Comparison of ENCODE assay signal across 8 cellular contexts in genomic region chr4:102826105-102826889, GRCh38. TPM values are rescaled to one million over a fixed set of nuclear protein-coding genes. Genes with fewer than 3 reads are reported as not detected.
DNase-seq lines count a peak whose midpoint lies in the region; ATAC-seq and TF ChIP-seq lines count a peak whose summit lies in the region.

No MANE protein-coding gene starts in this region.

- H3K4me3 ChIP-seq in heart right ventricle: peak overlapping the region; percentile 71 to 94 (median 88)
- H3K4me3 ChIP-seq in astrocyte of the cerebellum (ENCODE audit: low read depth, low read length): peak overlapping the region; percentile 98
- H3K4me3 ChIP-seq in lung: peak overlapping the region; percentile 92
- peak overlapping the region; percentile 57 to 94 for H3K4me3 ChIP-seq in aorta (ENCODE audit: low read length in 2 of 2)

- no peak for ATAC-seq in heart right ventricle
- no peak for ATAC-seq in lung (ENCODE audit: insufficient read depth, low FRiP score)
- no peak for ATAC-seq in aorta (ENCODE audit: low FRiP score)
- no peak for ATAC-seq in HG02970 (IDR thresholded peaks at IDR 0.05; ENCODE audit: low FRiP score, unreplicated experiment)

- H3K4me3 Mint-ChIP-seq in type B pancreatic cell: no peak overlapping the region

- H3K4me1 Mint-ChIP-seq in type B pancreatic cell (ENCODE audit: unreplicated experiment): peaks cover 27% of the 10 kb centered on the region

- intact Hi-C loops in heart right ventricle (cut with DNase I) (loop anchor here in 7 of 10 donors (2.0 to 10.0 kb wide), 9 partner anchors 41 to 324 kb away; partner anchors contain the start of genes CISD2 (in 5 of the 7), MANBA (in 3 of the 7), NFKB1 (in 2 of the 7) and SLC9B1 (in 2 of the 7)), cardiac septum (cut with DNase I) (loop anchor here (2.0 to 5.0 kb wide), 5 partner anchors 184 to 379 kb away; partner anchors contain the start of genes NFKB1 and SLC9B2), aorta (cut with DNase I) (loop anchor here (5.0 to 10.0 kb wide), 6 partner anchors 41 to 371 kb away; partner anchors contain the start of genes BDH2 (in 1 of the 2), CENPE (in 1 of the 2), CISD2 (in 1 of the 2) and MANBA (in 1 of the 2))

- no peaks in the 10 kb centered on the region for H3K27me3 Mint-ChIP-seq in type B pancreatic cell

- 0 to 1% methylated on average over 38 of the region's 38 CpGs for WGBS in heart right ventricle, 2 donors
- 0 to 1% methylated on average over 38 of the region's 38 CpGs for WGBS in lung, 2 donors
- WGBS in aorta, 2 donors: 1% methylated on average over 38 of the region's 38 CpGs

- no peaks in the 10 kb centered on the region for H3K9me3 Mint-ChIP-seq in type B pancreatic cell

- H3K27me3 ChIP-seq in heart right ventricle: no peaks in the 10 kb centered on the region
- no peaks in the 10 kb centered on the region for H3K27me3 ChIP-seq in lung (ENCODE audit: control insufficient read depth, insufficient read depth)
- no peaks in the 10 kb centered on the region for H3K27me3 ChIP-seq in aorta (ENCODE audit: control insufficient read depth in 1 of 2, insufficient read depth in 2 of 2, low read length in 1 of 2)

- no peaks in the 10 kb centered on the region for H3K9me3 ChIP-seq in heart right ventricle
- no peaks in the 10 kb centered on the region for H3K9me3 ChIP-seq in lung (ENCODE audit: control insufficient read depth in 2 of 2, insufficient read depth in 1 of 2, low read length in 1 of 2)
- H3K9me3 ChIP-seq in aorta (ENCODE audit: control insufficient read depth, low read length): no peaks in the 10 kb centered on the region

- peaks cover 2 to 54% (median 48%) of the 10 kb centered on the region in 9 donors for H3K4me1 ChIP-seq in heart right ventricle
- H3K4me1 ChIP-seq in lung (ENCODE audit: control insufficient read depth in 2 of 2, insufficient read depth in 2 of 2, low read length in 2 of 2): peaks cover 0 to 8% of the 10 kb centered on the region in 2 donors
- H3K4me1 ChIP-seq in aorta (ENCODE audit: control insufficient read depth in 1 of 2, insufficient read depth in 2 of 2, low read length in 2 of 2): peaks cover 0 to 8% of the 10 kb centered on the region in 2 donors

- DNase-seq in heart right ventricle (no peak), cardiac septum (ENCODE audit: low spot score) (no peak), astrocyte of the cerebellum (ENCODE audit: low read depth) (no peak), lung (ENCODE audit: low spot score) (no peak), aorta (no peak), NCI-H526 treated with DMSO at 0.1 percent for 48 hours (lab: John Stamatoyannopoulos, UW) (no peak), type B pancreatic cell (ENCODE audit: extremely low spot score, unreplicated experiment) (no peak)

- in situ Hi-C loops in astrocyte of the cerebellum (cut with HindIII; ENCODE audit: low sequenced_read_pairs): no loop called here

- H3K27ac ChIP-seq in heart right ventricle (peak overlapping the region; percentile 97 to 100 (median 100)), lung (ENCODE audit: low read depth in 1 of 2, low read length in 1 of 2) (peak overlapping the region; percentile 99 to 100), aorta (ENCODE audit: low read depth in 1 of 2, low read length in 2 of 2) (peak overlapping the region; percentile 90 to 97)

- TF ChIP-seq CTCF in heart right ventricle (IDR thresholded peaks at IDR 0.05) (no peak), astrocyte of the cerebellum (IDR thresholded peaks at IDR 0.05; ENCODE audit: low read depth, low read length, missing control alignments) (no peak), lung (IDR thresholded peaks at IDR 0.05; ENCODE audit: control extremely low read depth, extremely low read depth) (no peak), type B pancreatic cell (conservative IDR thresholded peaks at IDR 0.05) (no peak)

- no peak overlapping the region for H3K27ac Mint-ChIP-seq in type B pancreatic cell

- peaks cover 9% of the 10 kb centered on the region for H3K36me3 Mint-ChIP-seq in type B pancreatic cell

- H3K36me3 ChIP-seq in heart right ventricle (peaks cover 0 to 30% (median 0%) of the 10 kb centered on the region in 9 donors), lung (ENCODE audit: control insufficient read depth in 2 of 2, insufficient read depth in 2 of 2, low read length in 2 of 2) (no peaks in the 10 kb centered on the region), aorta (ENCODE audit: control insufficient read depth in 1 of 2, insufficient read depth in 2 of 2, low read length in 1 of 2) (no peaks in the 10 kb centered on the region)

RNA-seq across cellular contexts. Expression of gene UBE2D3, which starts 1.1 kb away (rescaled TPM):
- 100 to 1,000 TPM; 210 to 297 (median 250) TPM for total RNA-seq in heart right ventricle
- polyA plus RNA-seq in heart right ventricle: 100 to 1,000 TPM in 1 of 2 donors, 10 to 100 TPM in 1; 99.3 to 227 TPM
- total RNA-seq in cardiac septum: 239 TPM
- 100 to 1,000 TPM; 252 to 373 TPM for total RNA-seq in lung
- 100 to 1,000 TPM; 165 to 293 TPM for polyA plus RNA-seq in lung
- 100 to 1,000 TPM; 274 to 292 TPM for total RNA-seq in aorta
- polyA plus RNA-seq in aorta: 100 to 1,000 TPM; 195 to 277 TPM
- total RNA-seq in type B pancreatic cell (ENCODE audit: low replicate concordance): 288 and 302 TPM in 2 replicates

RNA-seq across cellular contexts. Expression of gene CISD2, which starts 42.5 kb away (rescaled TPM):
- total RNA-seq in heart right ventricle (10 to 100 TPM; 12.1 to 22.1 (median 16.9) TPM), cardiac septum (15.8 TPM), lung (10 to 100 TPM; 23.2 to 27.1 TPM), aorta (10 to 100 TPM; 16.7 to 19.3 TPM), type B pancreatic cell (ENCODE audit: low replicate concordance) (25.6 and 27.9 TPM in 2 replicates)
- polyA plus RNA-seq in heart right ventricle (10 to 100 TPM; 11.0 to 31.0 TPM), lung (10 to 100 TPM; 18.7 to 29.8 TPM), aorta (10 to 100 TPM; 16.2 to 22.5 TPM)
